In genomic region chr13:110055089-110055488, GRCh38 we compare ENCODE assay signal across 12 cellular contexts.
DNase-seq lines count a peak whose midpoint lies in the region; ATAC-seq, FAIRE-seq and TF ChIP-seq lines count a peak whose summit lies in the region.
"Had no signal": no experiment of that assay in that cellular context is flagged by ENCODE, and none has a peak within 500 bp of the region (broad histone marks: within the 10 kb centered on the region; RNA-seq: fewer than 3 reads in every experiment).

No MANE protein-coding gene starts in this region.

- DNase-seq in activated naive CD4-positive, alpha-beta T cell treated with anti-CD3 and anti-CD28 coated beads, Interleukin-2, amount 50 U/mL, for 72 hours (ENCODE audit: low spot score in 2 of 2): peak in 1 of 2 donors; percentile 6
- DNase-seq in activated naive CD4-positive, alpha-beta T cell treated with anti-CD3 and anti-CD28 coated beads, Interleukin-2, amount 50 U/mL, for 16 hours: no peak
- DNase-seq in urothelium cell line (ENCODE audit: low spot score) (peak; percentile 28), D721Med (ENCODE audit: insufficient read length, low spot score) (no peak), NCI-H69 (lab: John Stamatoyannopoulos, UW) (no peak), EL (no peak)
- DNase-seq: amygdala, H9, midbrain, NCI-H146 had no signal

- no peak overlapping the region for H3K27ac Mint-ChIP-seq in activated naive CD4-positive, alpha-beta T cell treated with anti-CD3 and anti-CD28 coated beads, Interleukin-2, amount 50 U/mL, for 72 hours
- H3K27ac Mint-ChIP-seq in activated T-helper 17 cell treated with anti-CD3 and anti-CD28 coated beads, Interleukin-2, amount 50 U/mL, for 72 hours: no peak overlapping the region
- H3K27ac Mint-ChIP-seq: H9 had no signal

- no peaks in the 10 kb centered on the region for H3K9me3 Mint-ChIP-seq in activated naive CD4-positive, alpha-beta T cell treated with anti-CD3 and anti-CD28 coated beads, Interleukin-2, amount 50 U/mL, for 72 hours
- H3K9me3 Mint-ChIP-seq in activated T-helper 17 cell treated with anti-CD3 and anti-CD28 coated beads, Interleukin-2, amount 50 U/mL, for 72 hours: no peaks in the 10 kb centered on the region
- H3K9me3 Mint-ChIP-seq: H9 had no signal

- H3K36me3 Mint-ChIP-seq in activated naive CD4-positive, alpha-beta T cell treated with anti-CD3 and anti-CD28 coated beads, Interleukin-2, amount 50 U/mL, for 72 hours: no peaks in the 10 kb centered on the region
- H3K36me3 Mint-ChIP-seq in activated T-helper 17 cell treated with anti-CD3 and anti-CD28 coated beads, Interleukin-2, amount 50 U/mL, for 72 hours (ENCODE audit: low read depth): no peaks in the 10 kb centered on the region

- FAIRE-seq in urothelium cell line (lab: Jason Lieb, UNC): no peak
- FAIRE-seq in D721Med (lab: Jason Lieb, UNC): no peak

- H3K27me3 Mint-ChIP-seq in activated T-helper 17 cell treated with anti-CD3 and anti-CD28 coated beads, Interleukin-2, amount 50 U/mL, for 72 hours: peaks cover 4% of the 10 kb centered on the region

- TF ChIP-seq CTCF in D721Med (IDR thresholded peaks at IDR 0.05; ENCODE audit: insufficient read depth, missing control alignments): no peak

- H3K4me1 Mint-ChIP-seq in activated T-helper 17 cell treated with anti-CD3 and anti-CD28 coated beads, Interleukin-2, amount 50 U/mL, for 72 hours: no peaks in the 10 kb centered on the region

- H3K4me3 Mint-ChIP-seq in activated T-helper 17 cell treated with anti-CD3 and anti-CD28 coated beads, Interleukin-2, amount 50 U/mL, for 72 hours: no peak overlapping the region
- H3K4me3 Mint-ChIP-seq: H9 had no signal

- ATAC-seq in activated naive CD4-positive, alpha-beta T cell treated with anti-CD3 and anti-CD28 coated beads, Interleukin-2, amount 50 U/mL, for 72 hours: peak; percentile 22 to 72
- ATAC-seq in HG03095 (IDR thresholded peaks at IDR 0.05; ENCODE audit: unreplicated experiment): peak; percentile 66
- peak; percentile 53 for ATAC-seq in activated T-helper 17 cell treated with anti-CD3 and anti-CD28 coated beads, Interleukin-2, amount 50 U/mL, for 72 hours (replicated peaks)
